14 cellular contexts compared by ENCODE assay signal in the genomic region with DNA sequence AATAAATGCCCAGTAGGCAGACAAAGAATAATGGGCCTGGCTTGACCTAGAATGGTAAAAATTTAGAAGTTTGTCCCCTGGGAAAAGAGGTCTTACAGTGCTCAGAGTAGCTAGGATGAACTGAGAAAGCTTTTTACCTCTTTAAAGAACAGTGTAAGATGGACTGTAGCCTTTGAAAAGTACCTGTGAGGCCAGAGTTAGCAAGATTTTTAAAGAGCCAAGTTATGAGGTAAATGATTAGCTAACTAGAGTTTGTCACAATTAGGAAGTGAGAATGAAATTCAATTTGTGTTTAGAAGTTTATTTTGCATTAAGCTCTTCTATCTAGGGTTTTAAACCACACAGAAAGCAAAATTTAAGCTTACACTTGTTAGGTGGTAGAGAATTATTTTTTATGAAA.
DNase-seq lines count a peak whose midpoint lies in the region; ATAC-seq, FAIRE-seq and TF ChIP-seq lines count a peak whose summit lies in the region.
"Had no signal": no experiment of that assay in that cellular context is flagged by ENCODE, and none has a peak within 500 bp of the region (broad histone marks: within the 10 kb centered on the region; RNA-seq: fewer than 3 reads in every experiment).

No MANE protein-coding gene starts in this region.

- H3K4me1 ChIP-seq in pancreas = peaks cover 0 to 5% (median 0%) of the 10 kb centered on the region in 3 donors
- H3K4me1 ChIP-seq in BE2C = no peaks in the 10 kb centered on the region
- H3K4me1 ChIP-seq: tibial nerve had no signal

- ATAC-seq in GM19328 (IDR thresholded peaks at IDR 0.05; ENCODE audit: unreplicated experiment) = peak; percentile 73
- peak; percentile 80 for ATAC-seq in HG02571 (IDR thresholded peaks at IDR 0.05; ENCODE audit: unreplicated experiment)
- peak; percentile 81 for ATAC-seq in HG03139 (IDR thresholded peaks at IDR 0.05; ENCODE audit: unreplicated experiment)
- peak in 2 of 4 donors; percentile 34 to 50 for ATAC-seq in pancreas
- ATAC-seq: CD8-positive, alpha-beta T cell had no signal

- peak; percentile 57 for FAIRE-seq in pancreas (lab: Jason Lieb, UNC)

- no peak overlapping the region for H3K4me3 ChIP-seq in pancreas
- H3K4me3 ChIP-seq in BE2C (ENCODE audit: low read depth, low read length) = no peak overlapping the region
- H3K4me3 ChIP-seq: tibial nerve had no signal

- TF ChIP-seq CTCF in pancreas (IDR thresholded peaks at IDR 0.05) (no peak), BE2C (IDR thresholded peaks at IDR 0.05; ENCODE audit: low read depth, low read length) (no peak)

- H3K9me3 ChIP-seq in pancreas (no peaks in the 10 kb centered on the region), BE2C (no peaks in the 10 kb centered on the region)
- H3K9me3 ChIP-seq: tibial nerve had no signal

- intact Hi-C loops in pancreas (cut with DNase I) = no loop called here

- DNase-seq in pancreas = no peak
- DNase-seq in hepatic stellate cell (ENCODE audit: low spot score) = no peak
- no peak for DNase-seq in activated CD8-positive, alpha-beta memory T cell treated with anti-CD3 and anti-CD28 coated beads, Interleukin-2, amount 50 U/mL, for 48 hours
- no peak for DNase-seq in stimulated activated CD4-positive, alpha-beta T cell treated with anti-CD3 and anti-CD28 coated beads, Interleukin-4, amount 100 ng/mL, for 4 hours
- DNase-seq in BE2C = no peak
- DNase-seq: activated B cell treated with CpG ODN at 0.5 μM for 24 hours; amygdala; CD8-positive, alpha-beta T cell; cortex of kidney; Kasumi-1 had no signal

- no peaks in the 10 kb centered on the region for H3K36me3 ChIP-seq in pancreas
- H3K36me3 ChIP-seq in BE2C = no peaks in the 10 kb centered on the region
- H3K36me3 ChIP-seq: tibial nerve had no signal

- no peaks in the 10 kb centered on the region for H3K27me3 ChIP-seq in pancreas
- no peaks in the 10 kb centered on the region for H3K27me3 ChIP-seq in BE2C
- H3K27me3 ChIP-seq: tibial nerve had no signal

- no peak overlapping the region for H3K27ac ChIP-seq in pancreas
- H3K27ac ChIP-seq: tibial nerve had no signal
